ENCODE assay signal across 8 cellular contexts in the genomic region with DNA sequence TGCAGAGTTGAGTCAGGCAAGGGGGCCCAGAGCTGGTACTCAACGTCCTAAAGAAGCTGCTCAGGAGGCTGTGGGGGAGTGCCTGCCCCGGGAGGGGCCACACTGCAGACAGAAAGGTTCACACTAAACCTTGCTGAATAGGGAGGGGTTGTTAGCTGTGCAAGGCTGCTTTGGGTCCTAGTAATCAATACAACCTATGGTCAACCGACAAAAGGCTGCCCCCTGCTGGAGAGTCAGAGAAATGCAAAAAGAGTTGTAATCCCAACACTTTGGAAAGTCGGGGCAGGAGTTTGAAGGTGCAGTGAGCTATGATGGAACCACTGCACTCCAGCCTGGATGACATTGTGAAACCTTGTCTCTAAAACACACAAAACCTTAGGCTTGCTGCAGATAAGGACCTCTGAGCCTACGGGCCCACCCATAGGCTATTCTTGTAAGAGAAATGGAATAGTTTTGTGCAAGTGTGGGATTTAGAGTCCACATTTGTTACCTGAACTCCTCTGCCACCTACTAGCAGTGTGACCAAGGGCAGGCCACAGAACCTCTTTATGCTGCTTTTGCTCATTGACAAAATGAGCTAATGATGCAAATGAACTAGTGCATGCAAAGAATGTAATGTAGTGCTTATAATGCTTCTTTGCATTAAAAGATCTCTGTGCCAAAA.
DNase-seq lines count a peak whose midpoint lies in the region; ATAC-seq lines count a peak whose summit lies in the region.

No MANE protein-coding gene starts in this region.

- DNase-seq in DMS53 (lab: John Stamatoyannopoulos, UW) (peak; percentile 49), H4 (ENCODE audit: low spot score) (peak; percentile 35), NCI-H2029 (lab: John Stamatoyannopoulos, UW) (peak; percentile 32), caudate nucleus (lab: John Stamatoyannopoulos, UW) (peak in 33 of 61 donors; percentile 3 to 66 (median 26)), left colon (peak; percentile 37 to 68)
- DNase-seq in activated CD4-positive, CD25-positive, alpha-beta regulatory T cell (lab: John Stamatoyannopoulos, UW): peak; percentile 28 to 61 (median 46)
- peak; percentile 38 to 54 (median 54) for DNase-seq in stimulated activated CD4-positive, alpha-beta T cell treated with anti-CD3 and anti-CD28 coated beads, TNF-alpha, amount 100 ng/mL, for 24 hours (ENCODE audit: low read depth in 3 of 3)

- H3K27ac ChIP-seq in caudate nucleus (ENCODE audit: low read depth, low read length): peak overlapping the region; percentile 26

- peak; percentile 80 for ATAC-seq in left colon
- ATAC-seq in HG03342 (IDR thresholded peaks at IDR 0.05; ENCODE audit: unreplicated experiment): no peak

- intact Hi-C loops in left colon (cut with DNase I, micrococcal nuclease): loop anchor here (2.0 to 10.0 kb wide), 2 partner anchors 447 to 451 kb away; no protein-coding TSS in a partner anchor
